ENCODE assay signal across 26 cellular contexts in the genomic region with DNA sequence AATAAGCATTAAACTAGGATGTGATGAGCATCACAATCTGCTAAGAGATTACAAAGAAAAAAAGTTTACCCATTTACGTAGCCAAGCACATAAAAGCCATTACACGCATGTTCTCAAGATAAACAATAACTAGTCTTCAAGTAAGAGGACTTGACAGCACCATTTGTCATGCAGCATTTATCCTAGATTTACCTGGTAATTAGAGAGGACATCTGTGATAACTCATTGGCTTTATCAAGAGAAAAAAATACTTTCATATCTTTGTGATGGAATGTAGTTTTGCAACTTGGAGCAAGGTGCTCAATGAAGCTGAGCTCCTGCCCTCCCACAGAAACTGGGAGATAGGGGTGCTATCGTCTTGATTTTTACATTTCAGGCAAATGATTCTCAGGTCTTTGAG.
"Had no signal": no experiment of that assay in that cellular context is flagged by ENCODE, and none has a peak within 500 bp of the region (broad histone marks: within the 10 kb centered on the region; RNA-seq: fewer than 3 reads in every experiment).

No MANE protein-coding gene starts in this region.

- H3K4me1 Mint-ChIP-seq: naive thymus-derived CD4-positive, alpha-beta T cell; stimulated activated memory B cell treated with anti-CD40 and anti-IgM and Interleukin-4, amounts not matched to agents 10 μg/mL and 1 μg/mL and 100 μg/mL, for 72 hours; stimulated activated naive CD8-positive, alpha-beta T cell treated with anti-CD3 and anti-CD28 coated beads, Interleukin-15, amount 100 ng/mL, for 72 hours had no signal

- H3K4me3 ChIP-seq: left lung, lung, mucosa of descending colon, ovary, right atrium auricular region, right lobe of liver, smooth muscle cell, tibial nerve, upper lobe of left lung, vagina had no signal

- H3K4me3 Mint-ChIP-seq: naive thymus-derived CD4-positive, alpha-beta T cell; natural killer cell treated with Interleukin-12 subunit alpha and Interleukin-12 subunit beta and Interleukin-15 and Interleukin-18, amount 100 ng/mL, for 72 hours; stimulated activated memory B cell treated with anti-CD40 and anti-IgM and Interleukin-4, amounts not matched to agents 10 μg/mL and 1 μg/mL and 100 μg/mL, for 72 hours; stimulated activated naive CD8-positive, alpha-beta T cell treated with anti-CD3 and anti-CD28 coated beads, Interleukin-15, amount 100 ng/mL, for 72 hours had no signal

- H3K36me3 ChIP-seq: left lung, ovary, right atrium auricular region, right lobe of liver, tibial nerve, upper lobe of left lung, vagina had no signal

- H3K27ac Mint-ChIP-seq: naive thymus-derived CD4-positive, alpha-beta T cell; natural killer cell treated with Interleukin-12 subunit alpha and Interleukin-12 subunit beta and Interleukin-15 and Interleukin-18, amount 100 ng/mL, for 72 hours; progenitor cell of endocrine pancreas; stimulated activated memory B cell treated with anti-CD40 and anti-IgM and Interleukin-4, amounts not matched to agents 10 μg/mL and 1 μg/mL and 100 μg/mL, for 72 hours; stimulated activated naive CD8-positive, alpha-beta T cell treated with anti-CD3 and anti-CD28 coated beads, Interleukin-15, amount 100 ng/mL, for 72 hours had no signal

- DNase-seq: hippocampal formation; kidney glomerular epithelial cell; left colon; left lung; mesendoderm; midbrain; mucosa of descending colon; naive thymus-derived CD4-positive, alpha-beta T cell; ovary; right lobe of liver; stimulated activated CD4-positive, alpha-beta T cell treated with anti-CD3 and anti-CD28 coated beads, Interleukin-1b, Interleukin-23, amount 100 ng/mL, for 48 hours; stimulated activated CD4-positive, alpha-beta T cell treated with anti-CD3 and anti-CD28 coated beads, Interleukin-2, amount 100 ng/mL, for 48 hours; stimulated activated CD4-positive, alpha-beta T cell treated with anti-CD3 and anti-CD28 coated beads, Interleukin-4, amount 100 ng/mL, for 4 hours; stimulated activated CD8-positive, alpha-beta memory T cell treated with anti-CD3 and anti-CD28 coated beads, Interleukin-4, amount 100 ng/mL, for 48 hours; stimulated activated naive CD4-positive, alpha-beta T cell treated with Interleukin-2 at 50 U/mL for 16 hours; stimulated activated naive CD8-positive, alpha-beta T cell treated with anti-CD3 and anti-CD28 coated beads, Interleukin-15, amount 100 ng/mL, for 72 hours; substantia nigra; upper lobe of left lung had no signal

- H3K36me3 Mint-ChIP-seq: naive thymus-derived CD4-positive, alpha-beta T cell; natural killer cell treated with Interleukin-12 subunit alpha and Interleukin-12 subunit beta and Interleukin-15 and Interleukin-18, amount 100 ng/mL, for 72 hours; stimulated activated memory B cell treated with anti-CD40 and anti-IgM and Interleukin-4, amounts not matched to agents 10 μg/mL and 1 μg/mL and 100 μg/mL, for 72 hours had no signal

- H3K27ac ChIP-seq: left lung, ovary, right atrium auricular region, right lobe of liver, tibial nerve, upper lobe of left lung, vagina had no signal

- H3K4me2 ChIP-seq: smooth muscle cell had no signal

- H3K9me3 Mint-ChIP-seq: stimulated activated memory B cell treated with anti-CD40 and anti-IgM and Interleukin-4, amounts not matched to agents 10 μg/mL and 1 μg/mL and 100 μg/mL, for 72 hours; stimulated activated naive CD8-positive, alpha-beta T cell treated with anti-CD3 and anti-CD28 coated beads, Interleukin-15, amount 100 ng/mL, for 72 hours had no signal

- H3K27me3 Mint-ChIP-seq: naive thymus-derived CD4-positive, alpha-beta T cell; natural killer cell treated with Interleukin-12 subunit alpha and Interleukin-12 subunit beta and Interleukin-15 and Interleukin-18, amount 100 ng/mL, for 72 hours; progenitor cell of endocrine pancreas; stimulated activated memory B cell treated with anti-CD40 and anti-IgM and Interleukin-4, amounts not matched to agents 10 μg/mL and 1 μg/mL and 100 μg/mL, for 72 hours; stimulated activated naive CD8-positive, alpha-beta T cell treated with anti-CD3 and anti-CD28 coated beads, Interleukin-15, amount 100 ng/mL, for 72 hours had no signal

- H3K9me3 ChIP-seq: left lung, mucosa of descending colon, ovary, right atrium auricular region, right lobe of liver, tibial nerve, upper lobe of left lung, vagina had no signal

- H3K27me3 ChIP-seq: left lung, right atrium auricular region, right lobe of liver, tibial nerve, upper lobe of left lung, vagina had no signal
